In genomic region chr2:172977330-172978052, GRCh38 we compare ENCODE assay signal across 1 cellular context.
TF ChIP-seq lines count a peak whose summit lies in the region.

No MANE protein-coding gene starts in this region.

TF ChIP-seq in H1, 55 proteins besides CTCF, POLR2A, EP300 and RAD21:
- TF ChIP-seq SP2 (IDR thresholded peaks at IDR 0.05; ENCODE audit: low read length) = no peak
- no peak for TF ChIP-seq CHD2 (IDR thresholded peaks at IDR 0.05; ENCODE audit: low read length)
- TF ChIP-seq BACH1 (IDR thresholded peaks at IDR 0.05; ENCODE audit: low read length) = no peak
- no peak for TF ChIP-seq GABPA (IDR thresholded peaks at IDR 0.05; ENCODE audit: borderline replicate concordance, insufficient read depth, low read length)
- TF ChIP-seq E2F6 (IDR thresholded peaks at IDR 0.05) = no peak
- no peak for TF ChIP-seq USF2 (IDR thresholded peaks at IDR 0.05; ENCODE audit: low read length)
- no peak for TF ChIP-seq YY1 (IDR thresholded peaks at IDR 0.05; ENCODE audit: low read depth, low read length)
- TF ChIP-seq KDM1A (IDR thresholded peaks at IDR 0.05; ENCODE audit: borderline replicate concordance, low read length) = no peak
- TF ChIP-seq ZNF274 (IDR thresholded peaks at IDR 0.05; ENCODE audit: borderline replicate concordance, extremely low read depth, low read length) = no peak
- no peak for TF ChIP-seq HDAC2 (IDR thresholded peaks at IDR 0.05; ENCODE audit: borderline replicate concordance in 1 of 2, low read depth in 2 of 2, low read length in 2 of 2)
- TF ChIP-seq JUND (IDR thresholded peaks at IDR 0.05; ENCODE audit: low read length) = no peak
- no peak for TF ChIP-seq RBBP5 (IDR thresholded peaks at IDR 0.05; ENCODE audit: borderline replicate concordance, low read depth, low read length)
- TF ChIP-seq BCL11A (IDR thresholded peaks at IDR 0.05; ENCODE audit: low read depth in 2 of 2, low read length in 2 of 2) = no peak
- no peak for TF ChIP-seq RNF2 (IDR thresholded peaks at IDR 0.05; ENCODE audit: borderline replicate concordance, low read depth, low read length, missing control alignments, poor library complexity, severe bottlenecking)
- no peak for TF ChIP-seq NANOG (IDR thresholded peaks at IDR 0.05; ENCODE audit: insufficient read depth, low read depth, low read length, poor library complexity, severe bottlenecking)
